In genomic region chr1:55468438-55468837, GRCh38 we compare ENCODE assay signal across 2 cellular contexts.
TF ChIP-seq lines count a peak whose summit lies in the region.

No MANE protein-coding gene starts in this region.

TF ChIP-seq in GM23338, 12 proteins besides CTCF, POLR2A, EP300 and RAD21 (continued from another document):
- no peak for TF ChIP-seq NANOG (IDR thresholded peaks at IDR 0.05; ENCODE audit: borderline replicate concordance)
- no peak for TF ChIP-seq EZH2phosphoT487 (IDR thresholded peaks at IDR 0.05; ENCODE audit: unreplicated experiment)

TF ChIP-seq in K562, 482 proteins besides CTCF, POLR2A, EP300 and RAD21 (continued from another document):
- TF ChIP-seq POLR2AphosphoS2 (IDR thresholded peaks at IDR 0.05; ENCODE audit: low read length): no peak
- TF ChIP-seq NRF1 (conservative IDR thresholded peaks at IDR 0.05 in 1 of 2, IDR thresholded peaks at IDR 0.05 in 1 of 2): 0 out of 4 replicates have a peak, but pooled peaks of 1 of the 2 experiments have one; percentile 30
- TF ChIP-seq IRF1 (CRISPR knock-in tag; IDR thresholded peaks at IDR 0.05; ENCODE audit: borderline replicate concordance): no peak
- no peak for TF ChIP-seq PML (IDR thresholded peaks at IDR 0.05; ENCODE audit: low read length)
- no peak for TF ChIP-seq PBX2 (CRISPR knock-in tag; IDR thresholded peaks at IDR 0.05; ENCODE audit: low read depth)
- peak; percentile 46; the same call in 1 of the 2 replicates for TF ChIP-seq PBX2 (tag; conservative IDR thresholded peaks at IDR 0.05; ENCODE audit: low read depth)
- TF ChIP-seq PRDM10 (IDR thresholded peaks at IDR 0.05; ENCODE audit: partially characterized antibody): peak; percentile 8
